8 cellular contexts compared by ENCODE assay signal in genomic region chr11:17207317-17208256, GRCh38. TPM values are rescaled to one million over a fixed set of nuclear protein-coding genes. Genes with fewer than 3 reads are reported as not detected.
DNase-seq lines count a peak whose midpoint lies in the region; ATAC-seq and TF ChIP-seq lines count a peak whose summit lies in the region.

Gene PIK3C2A, minus strand, starts transcription at chr11:17207986. Its CDS starts 38,245 bp downstream, at chr11:17169741.

- DNase-seq in GM04503 (ENCODE audit: low read depth) (peak; percentile 47), HFF-Myc (ENCODE audit: extremely low read depth, low read depth) (peak; percentile 64), MV-4-11 (lab: John Stamatoyannopoulos, UW) (peak; percentile 87), SJSA1 (ENCODE audit: low read depth in 1 of 2, low spot score in 2 of 2) (peak; percentile 94 to 97), foreskin keratinocyte (peak; percentile 81 to 85), neural progenitor cell (ENCODE audit: low spot score) (peak; percentile 99), stromal cell of bone marrow (ENCODE audit: low read depth) (peak; percentile 87)
- DNase-seq in activated naive CD4-positive, alpha-beta T cell (lab: John Stamatoyannopoulos, UW) = peak; percentile 61 to 90 (median 82)

- H4K20me1 ChIP-seq in neural progenitor cell (ENCODE audit: low read depth) = peaks cover 25% of the 10 kb centered on the region

- H3F3A ChIP-seq in neural progenitor cell (ENCODE audit: low read depth) = peaks cover 19% of the 10 kb centered on the region

- peak within 1 kb of the TSS; percentile 98 for H3K27ac Mint-ChIP-seq in neural progenitor cell

- H3K27ac ChIP-seq in SJSA1 (peak within 1 kb of the TSS; percentile 79), foreskin keratinocyte (peak within 1 kb of the TSS; percentile 92), neural progenitor cell (peak within 1 kb of the TSS; percentile 92)

- H3K4me3 Mint-ChIP-seq in neural progenitor cell = peak within 1 kb of the TSS; percentile 99

- peak; percentile 95 for ATAC-seq in foreskin keratinocyte

- peaks cover 14% of the 10 kb centered on the region for H3K36me3 Mint-ChIP-seq in neural progenitor cell

- H3K4me1 ChIP-seq in SJSA1 (replicated peaks) = peaks cover 23% of the 10 kb centered on the region
- H3K4me1 ChIP-seq in foreskin keratinocyte = peaks cover 18% of the 10 kb centered on the region
- peaks cover 9% of the 10 kb centered on the region for H3K4me1 ChIP-seq in neural progenitor cell

- H3K36me3 ChIP-seq in SJSA1 = peaks cover 19% of the 10 kb centered on the region
- H3K36me3 ChIP-seq in neural progenitor cell = no peaks in the 10 kb centered on the region

- H3K4me3 ChIP-seq in HFF-Myc (replicated peaks; ENCODE audit: low read depth, low read length) = peak within 1 kb of the TSS; percentile 90
- peak within 1 kb of the TSS; percentile 89 for H3K4me3 ChIP-seq in SJSA1
- peak within 1 kb of the TSS; percentile 90 for H3K4me3 ChIP-seq in neural progenitor cell

- H3K79me2 ChIP-seq in neural progenitor cell (ENCODE audit: low read depth) = peaks cover 60% of the 10 kb centered on the region

- H3K27me3 ChIP-seq in SJSA1 (replicated peaks) (no peaks in the 10 kb centered on the region), foreskin keratinocyte (no peaks in the 10 kb centered on the region), neural progenitor cell (no peaks in the 10 kb centered on the region)

- no peaks in the 10 kb centered on the region for H3K9me3 ChIP-seq in SJSA1 (replicated peaks)
- H3K9me3 ChIP-seq in neural progenitor cell (ENCODE audit: low read depth) = no peaks in the 10 kb centered on the region

- no peaks in the 10 kb centered on the region for H3K27me3 Mint-ChIP-seq in neural progenitor cell (ENCODE audit: insufficient read depth, low read depth)

- peak within 1 kb of the TSS; percentile 93 for H3K4me2 ChIP-seq in neural progenitor cell

- peaks cover 24% of the 10 kb centered on the region for H3K4me1 Mint-ChIP-seq in neural progenitor cell

- TF ChIP-seq CTCF in HFF-Myc (IDR thresholded peaks at IDR 0.05; ENCODE audit: low read depth, low read length, missing control alignments) = no peak
- TF ChIP-seq CTCF in foreskin keratinocyte (conservative IDR thresholded peaks at IDR 0.05) = no peak
- TF ChIP-seq CTCF in neural progenitor cell (IDR thresholded peaks at IDR 0.05) = no peak

- peak within 1 kb of the TSS; percentile 80 for H3K9ac ChIP-seq in neural progenitor cell

- H2AFZ ChIP-seq in neural progenitor cell (replicated peaks) = peak within 1 kb of the TSS; percentile 68

- H3K9me3 Mint-ChIP-seq in neural progenitor cell = peaks cover under 1% of the 10 kb centered on the region

RNA-seq across cellular contexts. Expression of gene PIK3C2A, which starts in this region (rescaled TPM):
- total RNA-seq in SJSA1 (2014; rRNA removed; shearing (Covaris generic)) = 35.5 and 105 TPM in 2 replicates
- total RNA-seq in foreskin keratinocyte (51.4 and 62.0 TPM in 2 replicates), neural progenitor cell (ENCODE audit: low replicate concordance) (68.2 and 104 TPM in 2 replicates)
- 4.3 and 6.4 TPM in 2 replicates for polyA plus RNA-seq in foreskin keratinocyte

Comparison
In these comparisons a context has a peak if more than half of its experiments do, and no peak if none do; other contexts are left out.
1. Peak in every context shown above with its lines: DNase-seq, ATAC-seq, H3K4me3 ChIP-seq and H3K27ac ChIP-seq.
2. DNase-seq: peak in every context shown above with its lines; median percentile 99 in neural progenitor cell; 96 in SJSA1; 87 in MV-4-11; 87 in stromal cell of bone marrow; 83 in foreskin keratinocyte; 82 in activated naive CD4-positive, alpha-beta T cell; 64 in HFF-Myc; 47 in GM04503.